ENCODE assay signal across 9 cellular contexts in genomic region chr2:47097563-47097962, GRCh38. TPM values are rescaled to one million over a fixed set of nuclear protein-coding genes. Genes with fewer than 3 reads are reported as not detected.
"Had no signal": no experiment of that assay in that cellular context is flagged by ENCODE, and none has a peak within 500 bp of the region (broad histone marks: within the 10 kb centered on the region; RNA-seq: fewer than 3 reads in every experiment).

No MANE protein-coding gene starts in this region.

- H3K9me3 ChIP-seq: HAP-1 had no signal

- H2AFZ ChIP-seq: GM23248 had no signal

- DNase-seq: GM23248, GOT3, HFFc6 had no signal

- H3K4me3 ChIP-seq: GM23248, HAP-1 had no signal

- H3K27ac ChIP-seq: GM23248, HL-60 had no signal

- H3K9ac ChIP-seq: GM23248 had no signal

- H3K4me1 ChIP-seq: HAP-1 had no signal

- ATAC-seq: HCT116 had no signal

- H3K36me3 ChIP-seq: HAP-1 had no signal

RNA-seq across cellular contexts. Expression of gene STPG4, which starts 57.5 kb away (rescaled TPM):
- total RNA-seq: GM23248, H4, H7 had no signal
- polyA plus RNA-seq: GM23248, IgD-negative memory B cell had no signal
